In genomic region chr17:59310263-59310920, GRCh38 we compare ENCODE assay signal across 1 cellular context.
TF ChIP-seq lines count a peak whose summit lies in the region.

No MANE protein-coding gene starts in this region.

TF ChIP-seq in HepG2, 621 proteins besides CTCF, POLR2A, EP300 and RAD21 (continued from another document):
- TF ChIP-seq CEBPB (IDR thresholded peaks at IDR 0.05; ENCODE audit: borderline replicate concordance, low read depth, low read length) (no peak), ZNF256 (CRISPR knock-in tag; conservative IDR thresholded peaks at IDR 0.05) (no peak), ZNF740 (CRISPR knock-in tag; IDR thresholded peaks at IDR 0.05) (no peak), ZNF225 (CRISPR knock-in tag; IDR thresholded peaks at IDR 0.05) (no peak), ZFP91 (CRISPR knock-in tag; IDR thresholded peaks at IDR 0.05; ENCODE audit: borderline replicate concordance) (0 out of 2 replicates have a peak, but pooled peaks have one; percentile 27), MIXL1 (CRISPR knock-in tag; IDR thresholded peaks at IDR 0.05) (no peak), ZNF460 (CRISPR knock-in tag; IDR thresholded peaks at IDR 0.05; ENCODE audit: borderline replicate concordance) (peak; percentile 59; the same call in 1 of the 2 replicates)
